8 cellular contexts compared by ENCODE assay signal in genomic region chr6:145815875-145816274, GRCh38. TPM values are rescaled to one million over a fixed set of nuclear protein-coding genes. Genes with fewer than 3 reads are reported as not detected.
DNase-seq lines count a peak whose midpoint lies in the region; ATAC-seq, FAIRE-seq and TF ChIP-seq lines count a peak whose summit lies in the region.

No MANE protein-coding gene starts in this region.

- TF ChIP-seq EP300 in K562 (IDR thresholded peaks at IDR 0.05; ENCODE audit: low read length), result no peak

- H3K79me2 ChIP-seq in K562 (ENCODE audit: control insufficient read depth, insufficient read depth, low read length), result peaks cover 49% of the 10 kb centered on the region

- H3K27ac ChIP-seq in BLaER1 treated with 17β-estradiol and CSF1 and Interleukin-3, amounts not matched to agents 10 nM and 100 nM, result peak overlapping the region; percentile 93 to 100 (median 97); a peak in 21 of 22 replicates
- H3K27ac ChIP-seq in K562 (ENCODE audit: extremely low read depth, low read depth, low read length), result peak overlapping the region; percentile 95

- peak overlapping the region; percentile 72 to 99 (median 90) for H3K4me3 ChIP-seq in BLaER1 treated with 17β-estradiol and CSF1 and Interleukin-3, amounts not matched to agents 10 nM and 100 nM
- peak overlapping the region; percentile 66 for H3K4me3 ChIP-seq in K562

- BruUV-seq in K562 (replicated peaks; lab: Mats Ljungman, UMichigan), result no TSS peak

- H3K9me1 ChIP-seq in K562 (ENCODE audit: control insufficient read depth, insufficient read depth, low read length), result no peaks in the 10 kb centered on the region

- CTCF ChIA-PET in K562 (lab: Yijun Ruan, JAX; ENCODE audit: low intra/inter-chr PET ratio), result no interaction called here

- DNase-seq in K562 (ENCODE audit: extremely low read depth in 1 of 4, low spot score in 3 of 4) (peak in 2 of 4 experiments; percentile 34 to 35), medulla oblongata (ENCODE audit: extremely low spot score) (peak; percentile 30), SIG-M5 (lab: John Stamatoyannopoulos, UW) (no peak), ACHN (no peak)

- intact Hi-C loops in K562 (cut with micrococcal nuclease), result loop anchor here (2.0 to 10.0 kb wide), 4 partner anchors 31 to 1271 kb away; no protein-coding TSS in a partner anchor

- POLR2A ChIA-PET in K562 (lab: Yijun Ruan, JAX), result interaction anchor here (0.5 to 2.3 kb wide), 9 partner anchors 10 to 1665 kb away, joined by 3 to 16 read pairs (median 5); partner anchors contain the start of gene EPM2A

- in situ Hi-C loops in K562 (cut with MboI) (no loop called here), ACHN (cut with HindIII; ENCODE audit: low pct_ligation_motif_present, low pct_unique_long_range_greater_than_20kb, low sequenced_read_pairs) (no loop called here)

- peak overlapping the region; percentile 82 to 93 (median 90) for H3K4me2 ChIP-seq in BLaER1 treated with 17β-estradiol and CSF1 and Interleukin-3, amounts not matched to agents 10 nM and 100 nM
- peak overlapping the region; percentile 95 for H3K4me2 ChIP-seq in K562 (ENCODE audit: insufficient read depth, low read length)

- no peak for TF ChIP-seq CTCF in K562 (IDR thresholded peaks at IDR 0.05 in 2 of 3, conservative IDR thresholded peaks at IDR 0.05 in 1 of 3; ENCODE audit: insufficient read depth in 2 of 3, low read depth in 1 of 3, low read length in 3 of 3)

- ATAC-seq in HG03354 (IDR thresholded peaks at IDR 0.05; ENCODE audit: poor library complexity, severe bottlenecking, unreplicated experiment) (peak; percentile 8), K562 (peak; percentile 12; the same call in 2 of the 3 replicates), GM19452 (IDR thresholded peaks at IDR 0.05; ENCODE audit: unreplicated experiment) (no peak), GM18868 (IDR thresholded peaks at IDR 0.05; ENCODE audit: unreplicated experiment) (no peak)

- no peak for FAIRE-seq in K562 (lab: Jason Lieb, UNC)

- peak overlapping the region; percentile 91 to 100 (median 99) for H3K9ac ChIP-seq in BLaER1 treated with 17β-estradiol and CSF1 and Interleukin-3, amounts not matched to agents 10 nM and 100 nM
- peak overlapping the region; percentile 82 to 89; a peak in 3 of 4 replicates for H3K9ac ChIP-seq in K562 (ENCODE audit: insufficient read depth in 1 of 2, low read depth in 2 of 2, low read length in 2 of 2)

- peaks cover 7 to 33% (median 30%) of the 10 kb centered on the region in 10 experiments; a peak in 18 of 20 replicates for H3K4me1 ChIP-seq in BLaER1 treated with 17β-estradiol and CSF1 and Interleukin-3, amounts not matched to agents 10 nM and 100 nM
- H3K4me1 ChIP-seq in K562 (replicated peaks in 1 of 2; ENCODE audit: control insufficient read depth in 2 of 2, insufficient read depth in 2 of 2, low read length in 2 of 2), result peaks cover 14 to 19% of the 10 kb centered on the region in 2 experiments

- peaks cover 1 to 29% (median 22%) of the 10 kb centered on the region in 11 experiments; a peak in 17 of 22 replicates for H4K20me1 ChIP-seq in BLaER1 treated with 17β-estradiol and CSF1 and Interleukin-3, amounts not matched to agents 10 nM and 100 nM
- peaks cover 1% of the 10 kb centered on the region; the same call in 1 of the 2 replicates for H4K20me1 ChIP-seq in K562 (replicated peaks; ENCODE audit: control insufficient read depth, insufficient read depth, low read length)

- peak overlapping the region; percentile 98 for H2AFZ ChIP-seq in K562 (ENCODE audit: low read depth, low read length)

- no peak for TF ChIP-seq RAD21 in K562 (CRISPR knock-in tag; conservative IDR thresholded peaks at IDR 0.05 in 1 of 2, IDR thresholded peaks at IDR 0.05 in 1 of 2)

- WGBS in K562 (ENCODE audit: insufficient coverage, low coverage, missing lambda C conversion rate), result 33% methylated on average over 2 of the region's 2 CpGs

- no peaks in the 10 kb centered on the region for H3K27me3 ChIP-seq in BLaER1 treated with 17β-estradiol and CSF1 and Interleukin-3, amounts not matched to agents 10 nM and 100 nM
- no peaks in the 10 kb centered on the region for H3K27me3 ChIP-seq in K562 (ENCODE audit: control insufficient read depth in 2 of 2, insufficient read depth in 2 of 2, low read length in 2 of 2)

- no peak for TF ChIP-seq POLR2A in K562 (conservative IDR thresholded peaks at IDR 0.05)

- peaks cover 0 to 11% (median 0%) of the 10 kb centered on the region in 11 experiments; a peak in 5 of 22 replicates for H3K9me3 ChIP-seq in BLaER1 treated with 17β-estradiol and CSF1 and Interleukin-3, amounts not matched to agents 10 nM and 100 nM (replicated peaks in 1 of 11)
- H3K9me3 ChIP-seq in K562 (replicated peaks; ENCODE audit: control insufficient read depth, insufficient read depth, low read depth, low read length), result no peaks in the 10 kb centered on the region

- H3K36me3 ChIP-seq in BLaER1 treated with 17β-estradiol and CSF1 and Interleukin-3, amounts not matched to agents 10 nM and 100 nM, result peaks cover 0 to under 1% (median 0%) of the 10 kb centered on the region in 11 experiments; a peak in 1 of 22 replicates
- peaks cover under 1% of the 10 kb centered on the region; the same call in 2 of the 3 replicates for H3K36me3 ChIP-seq in K562 (ENCODE audit: control insufficient read depth, insufficient read depth, low read length)

TF ChIP-seq in K562, 482 proteins besides CTCF, POLR2A, EP300 and RAD21:
- TF ChIP-seq SMAD4 (CRISPR knock-in tag; conservative IDR thresholded peaks at IDR 0.05) (0 out of 2 replicates have a peak, but pooled peaks have one; percentile 26), RHOXF2B (CRISPR knock-in tag; conservative IDR thresholded peaks at IDR 0.05) (no peak)

RNA-seq across cellular contexts. Expression of gene FBXO30, which starts 1.3 kb away (rescaled TPM):
- total RNA-seq in K562 (2011; cell fraction: chromatin; rRNA removed; ENCODE audit: low replicate concordance), result 6.6 and 33.3 TPM in 2 replicates
- 3.3 and 6.4 TPM in 2 replicates for total RNA-seq in K562 (2011; cell fraction: nucleolus; rRNA removed)
- total RNA-seq in K562 (2011; cell fraction: nucleoplasm; rRNA removed), result 13.1 and 22.1 TPM in 2 replicates
- total RNA-seq in K562 (2014; rRNA removed), result 5.5 and 5.9 TPM in 2 replicates
- total RNA-seq in K562 (2014; rRNA removed; fragmentation: Illumina TruSeq; extraction: Trizol), result 9.4 and 10.0 TPM in 2 replicates
- total RNA-seq in K562 (2015; rRNA removed; fragmentation: Illumina TruSeq; extraction: Trizol), result 6.7 and 7.1 TPM in 2 replicates
- 11.1 and 11.8 TPM in 2 replicates for total RNA-seq in K562 (2021)
- polyA plus RNA-seq in K562 (2011; rRNA removed), result 9.0 and 12.8 TPM in 2 replicates
- 1.8 and 4.4 TPM in 2 replicates for polyA plus RNA-seq in K562 (2011; cell fraction: cytosol; rRNA removed)
- polyA plus RNA-seq in K562 (2011; cell fraction: nucleus; rRNA removed), result 4.8 and 6.1 TPM in 2 replicates
- 6.8 and 7.8 TPM in 2 replicates for polyA plus RNA-seq in K562 (2012)
- 9.6 and 10.0 TPM in 2 replicates for polyA plus RNA-seq in K562 (2014; fragmentation: Illumina TruSeq; extraction: Trizol)
- polyA plus RNA-seq in K562 (2014; fragmentation: Nextera tagmentation; extraction: Ambion mirVana), result 1 to 10 TPM; 3.6 to 3.7 TPM
- polyA plus RNA-seq in K562 (2014; rRNA removed), result 6.7 and 7.1 TPM in 2 replicates
- 27.3 and 27.8 TPM in 2 replicates for polyA minus RNA-seq in K562 (2011; rRNA and poly(A)+ RNA removed)
- 5.6 and 7.0 TPM in 2 replicates for polyA minus RNA-seq in K562 (2011; cell fraction: cytosol; rRNA and poly(A)+ RNA removed)
- polyA minus RNA-seq in K562 (2011; cell fraction: nucleus; rRNA and poly(A)+ RNA removed), result 13.2 and 24.0 TPM in 2 replicates

Comparison
In these comparisons a context has a peak if more than half of its experiments do, and no peak if none do; other contexts are left out.
1. ATAC-seq: peak in HG03354 (single experiment) and K562 (single experiment); none in GM19452 (single experiment) and GM18868 (single experiment).